15 cellular contexts compared by ENCODE assay signal in the genomic region with DNA sequence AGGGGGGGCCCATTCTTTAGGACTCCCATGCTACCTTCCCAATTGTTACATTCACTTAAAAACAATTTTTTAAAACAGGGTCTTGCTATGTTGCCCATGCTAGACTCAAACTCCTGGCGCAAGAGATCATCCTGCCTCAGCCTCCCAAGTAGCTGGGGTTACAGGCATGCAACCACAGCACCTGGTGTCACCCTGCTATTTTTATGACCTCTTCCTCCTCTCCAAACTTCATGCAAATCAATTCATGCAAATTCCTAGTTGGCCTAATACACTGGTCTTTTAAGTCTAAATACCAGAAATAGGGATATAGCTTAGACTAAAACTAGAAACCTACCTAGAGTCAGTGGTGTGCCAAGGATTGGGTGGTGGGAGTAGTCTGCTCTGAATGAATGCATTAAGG. TPM values are rescaled to one million over a fixed set of nuclear protein-coding genes. Genes with fewer than 3 reads are reported as not detected.
DNase-seq lines count a peak whose midpoint lies in the region; ATAC-seq and TF ChIP-seq lines count a peak whose summit lies in the region.
"Had no signal": no experiment of that assay in that cellular context is flagged by ENCODE, and none has a peak within 500 bp of the region (broad histone marks: within the 10 kb centered on the region; RNA-seq: fewer than 3 reads in every experiment).

No MANE protein-coding gene starts in this region.

- intact Hi-C loops in vagina (cut with DNase I), result no loop called here
- intact Hi-C loops in MCF 10A (cut with micrococcal nuclease), result no loop called here

- no peaks in the 10 kb centered on the region for H3K9me3 Mint-ChIP-seq in stimulated activated memory B cell treated with anti-CD40 and anti-IgM and Interleukin-4, amounts not matched to agents 10 μg/mL and 1 μg/mL and 100 μg/mL, for 72 hours
- no peaks in the 10 kb centered on the region for H3K9me3 Mint-ChIP-seq in MCF 10A (ENCODE audit: unreplicated experiment)
- H3K9me3 Mint-ChIP-seq: activated T-cell treated with anti-CD3 and anti-CD28 coated beads, Interleukin-2, amount 50 U/mL, for 4 hours; nephron had no signal

- H3K27ac Mint-ChIP-seq in stimulated activated memory B cell treated with anti-CD40 and anti-IgM and Interleukin-4, amounts not matched to agents 10 μg/mL and 1 μg/mL and 100 μg/mL, for 72 hours, result no peak overlapping the region
- no peak overlapping the region for H3K27ac Mint-ChIP-seq in MCF 10A (ENCODE audit: low read depth, unreplicated experiment)
- H3K27ac Mint-ChIP-seq: nephron had no signal

- H3K27me3 ChIP-seq in vagina, result no peaks in the 10 kb centered on the region
- H3K27me3 ChIP-seq: dorsolateral prefrontal cortex had no signal

- no peaks in the 10 kb centered on the region for H3K36me3 ChIP-seq in vagina

- POLR2A ChIA-PET in MCF 10A (lab: Yijun Ruan, JAX), result no interaction called here

- no TSS peak for BruUV-seq in MCF 10A (replicated peaks; lab: Mats Ljungman, UMichigan)

- H3K27me3 Mint-ChIP-seq in stimulated activated memory B cell treated with anti-CD40 and anti-IgM and Interleukin-4, amounts not matched to agents 10 μg/mL and 1 μg/mL and 100 μg/mL, for 72 hours, result peaks cover 10% of the 10 kb centered on the region
- no peaks in the 10 kb centered on the region for H3K27me3 Mint-ChIP-seq in MCF 10A (ENCODE audit: insufficient read depth, unreplicated experiment)

- TF ChIP-seq CTCF in vagina (IDR thresholded peaks at IDR 0.05) (no peak), MCF 10A (IDR thresholded peaks at IDR 0.05; ENCODE audit: unreplicated experiment) (no peak)

- in situ Hi-C loops in GM18951 (cut with MboI; ENCODE audit: low sequenced_read_pairs, unreplicated experiment), result no loop called here

- H3K4me1 ChIP-seq in vagina, result no peaks in the 10 kb centered on the region
- H3K4me1 ChIP-seq: foreskin keratinocyte had no signal

- CTCF ChIA-PET in MCF 10A (lab: Yijun Ruan, JAX), result interaction anchor here (0.6 kb wide), 1 partner anchor 103 kb away, joined by 5 read pairs; no protein-coding TSS in a partner anchor

- TF ChIP-seq POLR2A in GM18951 (IDR thresholded peaks at IDR 0.05; ENCODE audit: extremely low read depth, insufficient read depth, insufficient read length), result peak; percentile 16
- no peak for TF ChIP-seq POLR2A in vagina (IDR thresholded peaks at IDR 0.05)

- H3K9me3 ChIP-seq in vagina, result no peaks in the 10 kb centered on the region
- H3K9me3 ChIP-seq: SK-N-SH had no signal

- no peak overlapping the region for H3K4me3 ChIP-seq in vagina
- H3K4me3 ChIP-seq: dorsolateral prefrontal cortex had no signal

- peaks cover 15% of the 10 kb centered on the region for H3K4me1 Mint-ChIP-seq in stimulated activated memory B cell treated with anti-CD40 and anti-IgM and Interleukin-4, amounts not matched to agents 10 μg/mL and 1 μg/mL and 100 μg/mL, for 72 hours
- no peaks in the 10 kb centered on the region for H3K4me1 Mint-ChIP-seq in MCF 10A (ENCODE audit: insufficient read depth, unreplicated experiment)
- H3K4me1 Mint-ChIP-seq: nephron had no signal

- H3K4me3 Mint-ChIP-seq in stimulated activated memory B cell treated with anti-CD40 and anti-IgM and Interleukin-4, amounts not matched to agents 10 μg/mL and 1 μg/mL and 100 μg/mL, for 72 hours, result no peak overlapping the region
- no peak overlapping the region for H3K4me3 Mint-ChIP-seq in MCF 10A (ENCODE audit: unreplicated experiment)
- H3K4me3 Mint-ChIP-seq: activated T-cell treated with anti-CD3 and anti-CD28 coated beads, Interleukin-2, amount 50 U/mL, for 4 hours; nephron had no signal

- ATAC-seq in GM21619 (IDR thresholded peaks at IDR 0.05; ENCODE audit: unreplicated experiment) (peak; percentile 89), HG03460 (IDR thresholded peaks at IDR 0.05; ENCODE audit: unreplicated experiment) (peak; percentile 82)
- ATAC-seq in stimulated activated memory B cell treated with anti-CD40 and anti-IgM and Interleukin-4, amounts not matched to agents 10 μg/mL and 1 μg/mL and 100 μg/mL, for 72 hours, result peak; percentile 16
- ATAC-seq: activated T-cell treated with anti-CD3 and anti-CD28 coated beads, Interleukin-2, amount 50 U/mL, for 4 hours; foreskin keratinocyte had no signal

- no peaks in the 10 kb centered on the region for H3K36me3 Mint-ChIP-seq in stimulated activated memory B cell treated with anti-CD40 and anti-IgM and Interleukin-4, amounts not matched to agents 10 μg/mL and 1 μg/mL and 100 μg/mL, for 72 hours
- no peaks in the 10 kb centered on the region for H3K36me3 Mint-ChIP-seq in MCF 10A (ENCODE audit: insufficient read depth, unreplicated experiment)

- no peak overlapping the region for H3K27ac ChIP-seq in vagina
- H3K27ac ChIP-seq: dorsolateral prefrontal cortex, foreskin keratinocyte had no signal

- DNase-seq in activated CD4-positive, CD25-positive, alpha-beta regulatory T cell treated with anti-CD3 and anti-CD28 coated beads, Interleukin-2, amount 50 U/mL, for 72 hours, result no peak
- DNase-seq in vagina (ENCODE audit: extremely low spot score in 2 of 2) (no peak), MCF 10A (ENCODE audit: unreplicated experiment) (no peak)
- DNase-seq: activated CD4-positive, CD25-positive, alpha-beta regulatory T cell; activated T-cell treated with anti-CD3 and anti-CD28 coated beads, Interleukin-2, amount 50 U/mL, for 4 hours; dorsolateral prefrontal cortex; foreskin keratinocyte; kidney; NCI-H1417 treated with DMSO at 0.1 percent for 48 hours; SK-N-SH had no signal

RNA-seq across cellular contexts. Expression of gene CDKN2C, which starts 30.1 kb away (rescaled TPM):
- total RNA-seq in vagina, result 22.8 TPM
- total RNA-seq in MCF 10A (2022), result 2.7 and 2.8 TPM in 2 replicates

RNA-seq across cellular contexts. Expression of gene FAF1, which starts 40.1 kb away (rescaled TPM):
- total RNA-seq in vagina (40.0 TPM), MCF 10A (2022) (74.4 and 93.2 TPM in 2 replicates)

Comparison
In these comparisons a context has a peak if more than half of its experiments do, and no peak if none do; other contexts are left out.
1. ATAC-seq: peak in every context shown above with its lines; median percentile 89 in GM21619; 82 in HG03460; 16 in stimulated activated memory B cell treated with anti-CD40 and anti-IgM and Interleukin-4, amounts not matched to agents 10 μg/mL and 1 μg/mL and 100 μg/mL, for 72 hours.